ENCODE assay signal across 12 cellular contexts in genomic region chr16:87540072-87540976, GRCh38. TPM values are rescaled to one million over a fixed set of nuclear protein-coding genes. Genes with fewer than 3 reads are reported as not detected.
DNase-seq lines count a peak whose midpoint lies in the region; ATAC-seq, FAIRE-seq and TF ChIP-seq lines count a peak whose summit lies in the region.
"Had no signal": no experiment of that assay in that cellular context is flagged by ENCODE, and none has a peak within 500 bp of the region (broad histone marks: within the 10 kb centered on the region; RNA-seq: fewer than 3 reads in every experiment).

No MANE protein-coding gene starts in this region.

- no peaks in the 10 kb centered on the region for H3K9me3 ChIP-seq in GM23248 (ENCODE audit: low read depth)
- peaks cover 3% of the 10 kb centered on the region for H3K9me3 ChIP-seq in left ventricle myocardium inferior (replicated peaks)
- no peaks in the 10 kb centered on the region for H3K9me3 ChIP-seq in sigmoid colon

- TF ChIP-seq CTCF in WTC11 (IDR thresholded peaks at IDR 0.05) (no peak), left ventricle myocardium inferior (IDR thresholded peaks at IDR 0.05; ENCODE audit: borderline replicate concordance) (no peak), sigmoid colon (IDR thresholded peaks at IDR 0.05) (no peak)

- WGBS in GM23248 (ENCODE audit: low coverage in 1 of 2, low lambda C conversion rate in 2 of 2, missing lambda C conversion rate in 2 of 2), 2 experiments, result 53 to 54% methylated on average over 20 of the region's 20 CpGs
- WGBS in sigmoid colon, 2 donors, result 56 to 58% methylated on average over 20 of the region's 20 CpGs

- peaks cover 12% of the 10 kb centered on the region for H3K27me3 Mint-ChIP-seq in WTC11 (ENCODE audit: low read depth)

- TF ChIP-seq EP300 in sigmoid colon (IDR thresholded peaks at IDR 0.05), result no peak

- intact Hi-C loops in left ventricle myocardium inferior (cut with micrococcal nuclease) (no loop called here), sigmoid colon (cut with DNase I) (loop anchor here (10.0 kb wide), 1 partner anchor 126 kb away; no protein-coding TSS in a partner anchor)

- peak overlapping the region; percentile 82 for H3K9ac ChIP-seq in GM23248

- no peaks in the 10 kb centered on the region for H3K9me2 ChIP-seq in GM23248 (ENCODE audit: insufficient read depth)

- H3K36me3 ChIP-seq in GM23248 (ENCODE audit: low read depth) (no peaks in the 10 kb centered on the region), left ventricle myocardium inferior (no peaks in the 10 kb centered on the region), sigmoid colon (no peaks in the 10 kb centered on the region)

- no peak overlapping the region for H3K4me3 ChIP-seq in GM23248
- H3K4me3 ChIP-seq in left ventricle myocardium inferior, result peak overlapping the region; percentile 49
- peak overlapping the region in 1 of 4 donors; percentile 33 for H3K4me3 ChIP-seq in sigmoid colon

- POLR2A ChIA-PET in WTC11 (lab: Charles Lee), result no interaction called here

- TF ChIP-seq POLR2A in sigmoid colon (IDR thresholded peaks at IDR 0.05), result no peak

- ATAC-seq in WTC11 (no peak; the same call in 1 of the 2 replicates), HG03460 (IDR thresholded peaks at IDR 0.05; ENCODE audit: unreplicated experiment) (no peak)

- no peaks in the 10 kb centered on the region for H4K20me1 ChIP-seq in GM23248 (ENCODE audit: insufficient read depth)

- peaks cover 20% of the 10 kb centered on the region for H3K9me3 Mint-ChIP-seq in WTC11
- H3K9me3 Mint-ChIP-seq: activated naive CD8-positive, alpha-beta T cell treated with anti-CD3 and anti-CD28 coated beads for 36 hours had no signal

- CTCF ChIA-PET in WTC11 (lab: Charles Lee), result interaction anchor here (0.7 to 2.5 kb wide), 3 partner anchors 31 to 96 kb away, joined by 3 to 7 read pairs (median 5); no protein-coding TSS in a partner anchor

- H3K4me2 ChIP-seq in GM23248 (ENCODE audit: unreplicated experiment), result peak overlapping the region; percentile 56

- no peak overlapping the region for H3K27ac Mint-ChIP-seq in WTC11
- H3K27ac Mint-ChIP-seq: activated naive CD8-positive, alpha-beta T cell treated with anti-CD3 and anti-CD28 coated beads for 36 hours had no signal

- H3K79me2 ChIP-seq in GM23248 (ENCODE audit: insufficient read depth), result no peaks in the 10 kb centered on the region

- H3K4me1 ChIP-seq in GM23248 (ENCODE audit: insufficient read depth) (peaks cover 26% of the 10 kb centered on the region), left ventricle myocardium inferior (peaks cover 20% of the 10 kb centered on the region), sigmoid colon (peaks cover 0 to 26% (median 13%) of the 10 kb centered on the region in 4 donors)

- H2AFZ ChIP-seq in GM23248, result peak overlapping the region; percentile 60

- peak overlapping the region; percentile 88 for H3K27ac ChIP-seq in GM23248
- H3K27ac ChIP-seq in left ventricle myocardium inferior (replicated peaks), result peak overlapping the region; percentile 58
- H3K27ac ChIP-seq in sigmoid colon, result peak overlapping the region; percentile 34 to 78 (median 50)

- no peak for FAIRE-seq in frontal cortex (lab: Jason Lieb, UNC)
- FAIRE-seq: G401.6 had no signal

- no peak overlapping the region for H3K4me3 Mint-ChIP-seq in WTC11
- H3K4me3 Mint-ChIP-seq: activated naive CD8-positive, alpha-beta T cell treated with anti-CD3 and anti-CD28 coated beads for 36 hours had no signal

- peaks cover 22% of the 10 kb centered on the region for H3F3A ChIP-seq in GM23248 (ENCODE audit: insufficient read depth)

- DNase-seq in GM23248 (peak; percentile 36), WTC11 (ENCODE audit: low spot score) (no peak), left ventricle myocardium inferior (no peak), sigmoid colon (no peak), HK-2 (ENCODE audit: unreplicated experiment) (no peak), NCI-H1105 treated with DMSO at 0.1 percent for 48 hours (lab: John Stamatoyannopoulos, UW) (no peak), frontal cortex (ENCODE audit: low spot score in 2 of 2) (no peak)
- DNase-seq: activated CD8-positive, alpha-beta memory T cell treated with anti-CD3 and anti-CD28 coated beads for 24 hours; activated naive CD8-positive, alpha-beta T cell treated with anti-CD3 and anti-CD28 coated beads for 36 hours; C1 segment of cervical spinal cord had no signal

- H3K27me3 ChIP-seq in GM23248 (replicated peaks; ENCODE audit: insufficient read depth), result no peaks in the 10 kb centered on the region
- H3K27me3 ChIP-seq in left ventricle myocardium inferior (ENCODE audit: low read depth), result peaks cover 74% of the 10 kb centered on the region
- peaks cover 4 to 6% (median 4%) of the 10 kb centered on the region in 3 donors for H3K27me3 ChIP-seq in sigmoid colon

- in situ Hi-C loops in GM23248 (cut with MboI), result loop anchor here (10.0 kb wide), 1 partner anchor 116 kb away; no protein-coding TSS in a partner anchor

- peaks cover 30% of the 10 kb centered on the region for H3K4me1 Mint-ChIP-seq in WTC11

- H3K36me3 Mint-ChIP-seq in WTC11, result peaks cover 11% of the 10 kb centered on the region
- H3K36me3 Mint-ChIP-seq: activated naive CD8-positive, alpha-beta T cell treated with anti-CD3 and anti-CD28 coated beads for 36 hours had no signal

TF ChIP-seq in WTC11, 78 proteins besides CTCF, POLR2A, EP300 and RAD21:
- TF ChIP-seq NFYB (CRISPR knock-in tag; conservative IDR thresholded peaks at IDR 0.05; ENCODE audit: low read depth), result no peak
- no peak for TF ChIP-seq ZNF512 (CRISPR knock-in tag; IDR thresholded peaks at IDR 0.05; ENCODE audit: borderline replicate concordance)
- TF ChIP-seq PRDM15 (CRISPR knock-in tag; IDR thresholded peaks at IDR 0.05), result peak; percentile 89
- no peak for TF ChIP-seq USF1 (CRISPR knock-in tag; IDR thresholded peaks at IDR 0.05)

RNA-seq across cellular contexts. Expression of gene ZCCHC14, which starts 47.5 kb away (rescaled TPM):
- total RNA-seq in GM23248 (2014; rRNA removed; shearing (Covaris generic)), result 5.4 and 6.3 TPM in 2 replicates
- polyA plus RNA-seq in GM23248 (2016; fragmentation: Nextera tagmentation; extraction: Ambion mirVana) (2.7 and 3.1 TPM in 2 replicates), sigmoid colon (10 to 100 TPM in 1 of 3 donors, 1 to 10 TPM in 2; 6.0 to 11.8 (median 7.2) TPM)
- total RNA-seq in WTC11 (2021) (30.6 to 33.8 TPM (median 30.9 TPM) in 3 replicates), left ventricle myocardium inferior (15.9 TPM), sigmoid colon (10 to 100 TPM; 11.4 to 23.8 (median 15.2) TPM), frontal cortex (26.1 TPM)
